ENCODE assay signal across 21 cellular contexts in genomic region chr6:134663800-134664535, GRCh38.
DNase-seq lines count a peak whose midpoint lies in the region; ATAC-seq, FAIRE-seq and TF ChIP-seq lines count a peak whose summit lies in the region.
"Had no signal": no experiment of that assay in that cellular context is flagged by ENCODE, and none has a peak within 500 bp of the region (broad histone marks: within the 10 kb centered on the region; RNA-seq: fewer than 3 reads in every experiment).

No MANE protein-coding gene starts in this region.

- no peak for ATAC-seq in GM18517 (IDR thresholded peaks at IDR 0.05; ENCODE audit: unreplicated experiment)
- ATAC-seq in GM19467 (IDR thresholded peaks at IDR 0.05; ENCODE audit: unreplicated experiment), result no peak
- ATAC-seq: HepG2, Panc1 had no signal

- no peaks in the 10 kb centered on the region for H3K27me3 ChIP-seq in astrocyte (ENCODE audit: insufficient read depth, low read length)
- no peaks in the 10 kb centered on the region for H3K27me3 ChIP-seq in trophoblast cell (ENCODE audit: insufficient read depth, low read length)
- H3K27me3 ChIP-seq: BLaER1 treated with 17β-estradiol and CSF1 and Interleukin-3, amounts not matched to agents 10 nM and 100 nM; SJSA1 had no signal

- no peak overlapping the region for H4K91ac ChIP-seq in trophoblast cell (ENCODE audit: low read depth, low read length)

- no peak overlapping the region for H2BK5ac ChIP-seq in trophoblast cell (ENCODE audit: low read depth, low read length, poor library complexity)

- WGBS in trophoblast cell (ENCODE audit: extremely low coverage, insufficient coverage, insufficient read length), result no CpG with 5 or more reads among the region's 3 CpGs

- H2AFZ ChIP-seq in astrocyte (ENCODE audit: low read depth, low read length) (no peak overlapping the region), trophoblast cell (ENCODE audit: insufficient read depth, low read length, poor library complexity) (no peak overlapping the region)

- TF ChIP-seq CTCF in astrocyte (IDR thresholded peaks at IDR 0.05; ENCODE audit: insufficient read depth, low read depth, low read length) (no peak), fibroblast of villous mesenchyme (IDR thresholded peaks at IDR 0.05; ENCODE audit: insufficient read depth, low read depth, low read length) (no peak)

- peak; percentile 73 for DNase-seq in EL
- DNase-seq in astrocyte (ENCODE audit: low read depth), result no peak
- DNase-seq in fibroblast of villous mesenchyme (ENCODE audit: low read depth), result peak; percentile 77
- DNase-seq in trophoblast cell, result peak; percentile 51 to 79
- no peak for DNase-seq in DMS53 treated with DMSO at 0.1 percent for 48 hours (lab: John Stamatoyannopoulos, UW; ENCODE audit: unreplicated experiment)
- no peak for DNase-seq in activated T-cell treated with anti-CD3 and anti-CD28 coated beads for 4 hours
- DNase-seq: CD8-positive, alpha-beta memory T cell; DMS79; GOT3; KG1; MV-4-11; NCI-H1694 treated with DMSO at 0.1 percent for 48 hours had no signal

- H3K23ac ChIP-seq in trophoblast cell (ENCODE audit: low read length), result no peak overlapping the region

- H3K27ac ChIP-seq in astrocyte (ENCODE audit: low read depth, low read length) (no peak overlapping the region), trophoblast cell (ENCODE audit: low read depth, low read length) (no peak overlapping the region)
- H3K27ac ChIP-seq: BLaER1 treated with 17β-estradiol and CSF1 and Interleukin-3, amounts not matched to agents 10 nM and 100 nM; SJSA1 had no signal

- no peak overlapping the region for H3K4me2 ChIP-seq in astrocyte (ENCODE audit: low read length)
- H3K4me2 ChIP-seq in trophoblast cell (ENCODE audit: low read length), result no peak overlapping the region

- H4K12ac ChIP-seq in trophoblast cell (ENCODE audit: low read depth, low read length), result no peak overlapping the region

- H3K36me3 ChIP-seq in astrocyte (ENCODE audit: insufficient read depth, low read length) (no peaks in the 10 kb centered on the region), trophoblast cell (ENCODE audit: control insufficient read depth in 1 of 2, insufficient read depth in 2 of 2, low read length in 2 of 2) (no peaks in the 10 kb centered on the region)
- H3K36me3 ChIP-seq: BLaER1 treated with 17β-estradiol and CSF1 and Interleukin-3, amounts not matched to agents 10 nM and 100 nM; SJSA1 had no signal

- H3K4me3 ChIP-seq in astrocyte (ENCODE audit: insufficient read depth, low read depth, low read length), result no peak overlapping the region
- no peak overlapping the region for H3K4me3 ChIP-seq in fibroblast of villous mesenchyme (ENCODE audit: low read depth, low read length)
- H3K4me3 ChIP-seq in trophoblast cell (ENCODE audit: low read depth, low read length), result no peak overlapping the region
- H3K4me3 ChIP-seq: BLaER1 treated with 17β-estradiol and CSF1 and Interleukin-3, amounts not matched to agents 10 nM and 100 nM; SJSA1 had no signal

- no peak overlapping the region for H3K14ac ChIP-seq in trophoblast cell (ENCODE audit: low read length)

- H3K9me3 Mint-ChIP-seq in astrocyte (ENCODE audit: unreplicated experiment), result no peaks in the 10 kb centered on the region
- H3K9me3 Mint-ChIP-seq: CD8-positive, alpha-beta memory T cell had no signal

- H3K4me3 Mint-ChIP-seq in astrocyte (ENCODE audit: unreplicated experiment), result no peak overlapping the region
- H3K4me3 Mint-ChIP-seq: CD8-positive, alpha-beta memory T cell had no signal

- no peak overlapping the region for H3K9ac ChIP-seq in astrocyte (ENCODE audit: low read length)
- no peak overlapping the region for H3K9ac ChIP-seq in trophoblast cell (ENCODE audit: low read length)
- H3K9ac ChIP-seq: BLaER1 treated with 17β-estradiol and CSF1 and Interleukin-3, amounts not matched to agents 10 nM and 100 nM had no signal

- no peak overlapping the region for H3K4ac ChIP-seq in trophoblast cell (ENCODE audit: low read depth, low read length)

- H3K79me2 ChIP-seq in astrocyte (ENCODE audit: insufficient read depth, low read length), result no peaks in the 10 kb centered on the region
- no peaks in the 10 kb centered on the region for H3K79me2 ChIP-seq in trophoblast cell (ENCODE audit: control insufficient read depth, insufficient read depth, low read length, poor library complexity)

- H3K27me3 Mint-ChIP-seq in astrocyte (ENCODE audit: low read depth, unreplicated experiment), result no peaks in the 10 kb centered on the region

- H2BK12ac ChIP-seq in trophoblast cell (ENCODE audit: low read length), result no peak overlapping the region

- no peak for FAIRE-seq in astrocyte (lab: Jason Lieb, UNC)
- FAIRE-seq: A204.1, G401.6, GM19239, HepG2 had no signal

- no peak overlapping the region for H3K18ac ChIP-seq in trophoblast cell (ENCODE audit: low read length)

- H3K79me1 ChIP-seq in trophoblast cell (ENCODE audit: low read length), result no peaks in the 10 kb centered on the region

- no peaks in the 10 kb centered on the region for H4K20me1 ChIP-seq in astrocyte (ENCODE audit: insufficient read depth, low read length)
- H4K20me1 ChIP-seq: BLaER1 treated with 17β-estradiol and CSF1 and Interleukin-3, amounts not matched to agents 10 nM and 100 nM had no signal

- no peak overlapping the region for H4K8ac ChIP-seq in trophoblast cell (ENCODE audit: low read depth, low read length)

- H3K27ac Mint-ChIP-seq in astrocyte (ENCODE audit: unreplicated experiment), result peak overlapping the region; percentile 49
- H3K27ac Mint-ChIP-seq: CD8-positive, alpha-beta memory T cell had no signal

- H2BK120ac ChIP-seq in trophoblast cell (ENCODE audit: insufficient read depth, low read length, poor library complexity), result no peak overlapping the region

- peaks cover 2% of the 10 kb centered on the region for H3K36me3 Mint-ChIP-seq in astrocyte (ENCODE audit: low read depth, unreplicated experiment)
- H3K36me3 Mint-ChIP-seq: CD8-positive, alpha-beta memory T cell had no signal

- H2AK5ac ChIP-seq in trophoblast cell (ENCODE audit: low read length), result no peak overlapping the region

- H3K4me1 ChIP-seq in astrocyte (ENCODE audit: insufficient read depth, low read length) (no peaks in the 10 kb centered on the region), trophoblast cell (ENCODE audit: control insufficient read depth in 1 of 2, insufficient read depth in 2 of 2, low read length in 2 of 2) (no peaks in the 10 kb centered on the region)

- H3K9me3 ChIP-seq in astrocyte (ENCODE audit: insufficient read depth, low read depth, low read length) (no peaks in the 10 kb centered on the region), trophoblast cell (ENCODE audit: insufficient read depth, low read depth, low read length) (no peaks in the 10 kb centered on the region)
- H3K9me3 ChIP-seq: SJSA1 had no signal

- peaks cover 7% of the 10 kb centered on the region for H3K4me1 Mint-ChIP-seq in astrocyte (ENCODE audit: low read depth, unreplicated experiment)
- H3K4me1 Mint-ChIP-seq: CD8-positive, alpha-beta memory T cell had no signal

Comparison
In these comparisons a context has a peak if more than half of its experiments do, and no peak if none do; other contexts are left out.
1. DNase-seq: peak in EL (single experiment), fibroblast of villous mesenchyme (single experiment) and trophoblast cell (2 of 2); none in astrocyte (single experiment), DMS53 treated with DMSO at 0.1 percent for 48 hours (single experiment) and activated T-cell treated with anti-CD3 and anti-CD28 coated beads for 4 hours (single experiment).